Comparison of ENCODE assay signal across 2 cellular contexts in the genomic region with DNA sequence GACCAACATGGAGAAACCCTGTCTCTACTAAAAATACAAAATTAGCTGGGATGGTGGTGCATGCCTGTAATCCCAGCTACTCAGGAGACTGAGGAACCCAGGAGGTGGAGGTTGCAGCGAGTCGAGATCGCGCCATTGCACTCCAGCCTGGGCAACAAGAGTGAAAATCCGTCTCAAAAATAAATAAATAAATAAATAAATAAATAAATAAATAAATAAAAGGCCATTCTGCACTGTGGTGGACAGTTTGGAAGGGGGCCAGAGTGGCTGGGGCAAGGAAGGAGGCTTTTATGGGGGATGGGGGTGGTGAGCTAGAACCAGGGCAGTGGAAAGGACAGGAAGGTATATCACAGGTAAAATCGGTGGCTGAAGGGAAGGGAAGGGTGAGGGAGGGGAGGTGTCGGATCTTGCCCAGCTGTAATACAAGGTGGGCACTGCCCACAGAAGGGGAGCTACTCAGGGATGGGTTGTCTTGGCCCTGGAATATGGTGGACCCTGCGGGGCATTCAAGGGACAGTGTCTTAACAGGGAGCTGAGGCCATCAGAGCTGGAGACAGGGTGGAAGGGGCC. TPM values are rescaled to one million over a fixed set of nuclear protein-coding genes. Genes with fewer than 3 reads are reported as not detected.
"Had no signal": no experiment of that assay in that cellular context is flagged by ENCODE, and none has a peak within 500 bp of the region (broad histone marks: within the 10 kb centered on the region; RNA-seq: fewer than 3 reads in every experiment).

No MANE protein-coding gene starts in this region.

RNA-seq across cellular contexts. Expression of a gene that starts 6.8 kb away (rescaled TPM):
- total RNA-seq: ascending aorta, thoracic aorta had no signal
